30 cellular contexts compared by ENCODE assay signal in the genomic region with DNA sequence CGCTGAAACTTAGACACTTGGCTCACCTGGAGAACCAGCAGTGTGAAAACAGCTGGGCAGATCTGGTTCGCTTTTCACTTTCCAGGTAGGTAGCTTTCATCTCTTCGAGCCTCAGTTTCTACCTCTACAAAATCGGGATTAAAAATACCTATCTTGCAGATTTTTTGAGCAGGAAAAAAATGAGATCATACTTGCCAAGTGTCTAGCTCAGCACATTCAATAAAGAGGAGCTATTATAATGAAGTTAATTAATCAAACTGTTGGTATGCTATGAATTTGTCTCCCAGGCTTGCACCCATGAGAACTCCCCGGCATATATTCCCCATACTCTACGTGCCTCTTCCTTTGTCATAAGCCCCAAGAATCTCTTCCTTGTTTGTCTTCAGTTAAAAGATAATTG.
"Had no signal": no experiment of that assay in that cellular context is flagged by ENCODE, and none has a peak within 500 bp of the region (broad histone marks: within the 10 kb centered on the region; RNA-seq: fewer than 3 reads in every experiment).

No MANE protein-coding gene starts in this region.

- H3K9me3 ChIP-seq: ascending aorta, breast epithelium, colonic mucosa had no signal

- H3K9me3 Mint-ChIP-seq: activated CD4-positive, alpha-beta memory T cell treated with anti-CD3 and anti-CD28 coated beads for 36 hours; activated CD4-positive, alpha-beta T cell treated with anti-CD3 and anti-CD28 coated beads, Interleukin-2, amount 10 ng/mL, durations not matched to agents 24 days and 14 days; activated naive CD4-positive, alpha-beta T cell treated with anti-CD3 and anti-CD28 coated beads, Interleukin-2, amount 10 ng/mL, durations not matched to agents 7 days and 5 days; activated naive CD8-positive, alpha-beta T cell treated with anti-CD3 and anti-CD28 coated beads, Interleukin-2, amount 10 ng/mL, durations not matched to agents 7 days and 5 days; activated T-cell treated with anti-CD3 and anti-CD28 coated beads, Interleukin-2, amount 50 U/mL, for 24 hours; endodermal cell had no signal

- H3K4me3 Mint-ChIP-seq: activated CD4-positive, alpha-beta memory T cell treated with anti-CD3 and anti-CD28 coated beads for 36 hours; activated CD4-positive, alpha-beta T cell treated with anti-CD3 and anti-CD28 coated beads for 36 hours; activated CD4-positive, alpha-beta T cell treated with anti-CD3 and anti-CD28 coated beads, Interleukin-2, amount 10 ng/mL, durations not matched to agents 24 days and 14 days; activated CD8-positive, alpha-beta memory T cell treated with anti-CD3 and anti-CD28 coated beads, Interleukin-2, amount 10 ng/mL, durations not matched to agents 7 days and 5 days; activated CD8-positive, alpha-beta T cell treated with anti-CD3 and anti-CD28 coated beads, Interleukin-2, amount 10 ng/mL, durations not matched to agents 7 days and 5 days; activated naive CD4-positive, alpha-beta T cell treated with anti-CD3 and anti-CD28 coated beads, Interleukin-2, amount 10 ng/mL, durations not matched to agents 7 days and 5 days; activated naive CD8-positive, alpha-beta T cell treated with anti-CD3 and anti-CD28 coated beads, Interleukin-2, amount 10 ng/mL, durations not matched to agents 7 days and 5 days; activated T-cell treated with anti-CD3 and anti-CD28 coated beads, Interleukin-2, amount 50 U/mL, for 24 hours; activated T-cell treated with anti-CD3 and anti-CD28 coated beads, Interleukin-2, amount 50 U/mL, for 72 hours; brain; endodermal cell had no signal

- H3K4me1 Mint-ChIP-seq: activated CD4-positive, alpha-beta T cell treated with anti-CD3 and anti-CD28 coated beads for 36 hours; activated CD4-positive, alpha-beta T cell treated with anti-CD3 and anti-CD28 coated beads, Interleukin-2, amount 10 ng/mL, durations not matched to agents 24 days and 14 days; activated CD8-positive, alpha-beta memory T cell treated with anti-CD3 and anti-CD28 coated beads, Interleukin-2, amount 10 ng/mL, durations not matched to agents 7 days and 5 days; activated naive CD4-positive, alpha-beta T cell treated with anti-CD3 and anti-CD28 coated beads, Interleukin-2, amount 10 ng/mL, durations not matched to agents 7 days and 5 days; activated naive CD8-positive, alpha-beta T cell treated with anti-CD3 and anti-CD28 coated beads, Interleukin-2, amount 10 ng/mL, durations not matched to agents 7 days and 5 days; endodermal cell had no signal

- H3K27ac Mint-ChIP-seq: activated CD4-positive, alpha-beta memory T cell treated with anti-CD3 and anti-CD28 coated beads for 36 hours; activated CD4-positive, alpha-beta T cell treated with anti-CD3 and anti-CD28 coated beads for 36 hours; activated CD4-positive, alpha-beta T cell treated with anti-CD3 and anti-CD28 coated beads, Interleukin-2, amount 10 ng/mL, durations not matched to agents 24 days and 14 days; activated CD8-positive, alpha-beta memory T cell treated with anti-CD3 and anti-CD28 coated beads, Interleukin-2, amount 10 ng/mL, durations not matched to agents 7 days and 5 days; activated CD8-positive, alpha-beta T cell treated with anti-CD3 and anti-CD28 coated beads, Interleukin-2, amount 10 ng/mL, durations not matched to agents 7 days and 5 days; activated naive CD4-positive, alpha-beta T cell treated with anti-CD3 and anti-CD28 coated beads, Interleukin-2, amount 10 ng/mL, durations not matched to agents 7 days and 5 days; activated naive CD4-positive, alpha-beta T cell treated with anti-CD3 and anti-CD28 coated beads, Interleukin-2, amount 50 U/mL, for 72 hours; activated naive CD8-positive, alpha-beta T cell treated with anti-CD3 and anti-CD28 coated beads, Interleukin-2, amount 10 ng/mL, durations not matched to agents 7 days and 5 days; activated T-cell treated with anti-CD3 and anti-CD28 coated beads, Interleukin-2, amount 50 U/mL, for 24 hours; activated T-cell treated with anti-CD3 and anti-CD28 coated beads, Interleukin-2, amount 50 U/mL, for 72 hours; brain; endodermal cell had no signal

- H3K27ac ChIP-seq: ascending aorta, cardiac muscle cell, colonic mucosa had no signal

- H3K36me3 ChIP-seq: ascending aorta, breast epithelium, cardiac muscle cell, colonic mucosa had no signal

- H3K27me3 Mint-ChIP-seq: activated CD4-positive, alpha-beta memory T cell treated with anti-CD3 and anti-CD28 coated beads for 36 hours; activated CD4-positive, alpha-beta T cell treated with anti-CD3 and anti-CD28 coated beads for 36 hours; activated CD4-positive, alpha-beta T cell treated with anti-CD3 and anti-CD28 coated beads, Interleukin-2, amount 10 ng/mL, durations not matched to agents 24 days and 14 days; activated CD8-positive, alpha-beta memory T cell treated with anti-CD3 and anti-CD28 coated beads, Interleukin-2, amount 10 ng/mL, durations not matched to agents 7 days and 5 days; activated naive CD4-positive, alpha-beta T cell treated with anti-CD3 and anti-CD28 coated beads, Interleukin-2, amount 10 ng/mL, durations not matched to agents 7 days and 5 days; activated naive CD8-positive, alpha-beta T cell treated with anti-CD3 and anti-CD28 coated beads, Interleukin-2, amount 10 ng/mL, durations not matched to agents 7 days and 5 days; brain had no signal

- FAIRE-seq: frontal cortex had no signal

- H3K4me3 ChIP-seq: ascending aorta, breast epithelium, cardiac muscle cell, colonic mucosa had no signal

- H3K36me3 Mint-ChIP-seq: activated CD4-positive, alpha-beta memory T cell treated with anti-CD3 and anti-CD28 coated beads for 36 hours; activated CD8-positive, alpha-beta memory T cell treated with anti-CD3 and anti-CD28 coated beads, Interleukin-2, amount 10 ng/mL, durations not matched to agents 7 days and 5 days; activated naive CD4-positive, alpha-beta T cell treated with anti-CD3 and anti-CD28 coated beads, Interleukin-2, amount 10 ng/mL, durations not matched to agents 7 days and 5 days; activated naive CD4-positive, alpha-beta T cell treated with anti-CD3 and anti-CD28 coated beads, Interleukin-2, amount 50 U/mL, for 72 hours; activated naive CD8-positive, alpha-beta T cell treated with anti-CD3 and anti-CD28 coated beads, Interleukin-2, amount 10 ng/mL, durations not matched to agents 7 days and 5 days; brain had no signal

- ATAC-seq: activated CD4-positive, alpha-beta T cell treated with anti-CD3 and anti-CD28 coated beads for 36 hours; activated CD8-positive, alpha-beta memory T cell treated with anti-CD3 and anti-CD28 coated beads, Interleukin-2, amount 10 ng/mL, durations not matched to agents 7 days and 5 days; activated CD8-positive, alpha-beta T cell treated with anti-CD3 and anti-CD28 coated beads, Interleukin-2, amount 10 ng/mL, durations not matched to agents 7 days and 5 days; activated naive CD4-positive, alpha-beta T cell treated with anti-CD3 and anti-CD28 coated beads, Interleukin-2, amount 50 U/mL, for 72 hours; activated T-cell treated with anti-CD3 and anti-CD28 coated beads, Interleukin-2, amount 50 U/mL, for 72 hours; esophagus mucosa had no signal

- H3K4me1 ChIP-seq: ascending aorta, breast epithelium, colonic mucosa had no signal

- H3K27me3 ChIP-seq: ascending aorta, breast epithelium, cardiac muscle cell, colonic mucosa had no signal

- DNase-seq: activated CD4-positive, alpha-beta memory T cell treated with anti-CD3 and anti-CD28 coated beads for 36 hours; activated CD4-positive, alpha-beta T cell treated with anti-CD3 and anti-CD28 coated beads for 36 hours; activated CD4-positive, alpha-beta T cell treated with anti-CD3 and anti-CD28 coated beads, Interleukin-2, amount 10 ng/mL, durations not matched to agents 24 days and 14 days; activated CD4-positive, CD25-positive, alpha-beta regulatory T cell; activated CD4-positive, CD25-positive, alpha-beta regulatory T cell treated with anti-CD3 and anti-CD28 coated beads, Interleukin-2, amount 50 U/mL, for 72 hours; activated CD8-positive, alpha-beta memory T cell treated with anti-CD3 and anti-CD28 coated beads, Interleukin-2, amount 10 ng/mL, durations not matched to agents 7 days and 5 days; activated CD8-positive, alpha-beta memory T cell treated with anti-CD3 and anti-CD28 coated beads, Interleukin-2, amount 50 U/mL, for 48 hours; activated CD8-positive, alpha-beta T cell treated with anti-CD3 and anti-CD28 coated beads, Interleukin-2, amount 10 ng/mL, durations not matched to agents 7 days and 5 days; activated gamma-delta T cell; activated naive CD4-positive, alpha-beta T cell; activated naive CD4-positive, alpha-beta T cell treated with anti-CD3 and anti-CD28 coated beads, Interleukin-2, amount 10 ng/mL, durations not matched to agents 7 days and 5 days; activated naive CD8-positive, alpha-beta T cell treated with anti-CD3 and anti-CD28 coated beads, Interleukin-2, amount 10 ng/mL, durations not matched to agents 7 days and 5 days; activated T-cell treated with anti-CD3 and anti-CD28 coated beads for 4 hours; activated T-cell treated with anti-CD3 and anti-CD28 coated beads, Interleukin-2, amount 50 U/mL, for 24 hours; activated T-cell treated with anti-CD3 and anti-CD28 coated beads, Interleukin-2, amount 50 U/mL, for 72 hours; central memory CD4-positive, alpha-beta T cell; cerebellar nuclear complex; colonic mucosa; effector memory CD4-positive, alpha-beta T cell; endodermal cell; foreskin fibroblast; head of caudate nucleus; T-helper 2 cell had no signal
